In the genomic region with DNA sequence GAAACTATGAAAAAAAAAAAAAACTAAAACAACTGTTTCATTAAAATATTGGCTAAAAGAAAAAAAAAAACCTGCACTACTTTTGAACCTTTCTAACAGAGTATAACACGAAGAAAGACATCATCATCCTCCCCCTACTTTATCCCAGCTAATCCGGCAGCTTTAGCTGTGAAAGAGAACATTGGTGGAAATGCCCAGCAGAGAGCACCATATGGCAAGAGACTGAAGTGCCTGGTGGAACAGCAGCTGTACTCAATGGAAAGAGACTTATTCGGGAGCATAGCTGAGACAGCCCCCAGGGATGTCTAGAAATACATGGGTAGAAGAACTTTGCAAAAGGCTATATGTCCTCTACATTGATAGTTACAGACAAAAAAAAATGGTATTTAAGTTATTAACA, we compare ENCODE assay signal across 8 cellular contexts. TPM values are rescaled to one million over a fixed set of nuclear protein-coding genes. Genes with fewer than 3 reads are reported as not detected.
A peak's percentile ranks its signal among the peaks of the same experiment; 100 is the strongest.
DNase-seq lines count a peak whose midpoint lies in the region; ATAC-seq, FAIRE-seq and TF ChIP-seq lines count a peak whose summit lies in the region.

No MANE protein-coding gene starts in this region.

- peaks cover 0 to 4% of the 10 kb centered on the region in 2 donors for H3K4me1 Mint-ChIP-seq in stimulated activated naive B cell treated with anti-CD40 and anti-IgM and Interleukin-4, amounts not matched to agents 10 μg/mL and 1 μg/mL and 100 μg/mL, for 72 hours

- H2AFZ ChIP-seq in PC-3 (ENCODE audit: low read length) = no peak overlapping the region

- peaks cover 5 to 6% of the 10 kb centered on the region in 2 donors for H3K9me3 Mint-ChIP-seq in stimulated activated naive B cell treated with anti-CD40 and anti-IgM and Interleukin-4, amounts not matched to agents 10 μg/mL and 1 μg/mL and 100 μg/mL, for 72 hours

- H3F3A ChIP-seq in PC-3 (ENCODE audit: low read length, unreplicated experiment) = no peaks in the 10 kb centered on the region

- H3K36me3 ChIP-seq in heart right ventricle (no peaks in the 10 kb centered on the region), PC-3 (ENCODE audit: low read depth, low read length) (no peaks in the 10 kb centered on the region)

- H3K4me2 ChIP-seq in PC-3 (ENCODE audit: low read length) = no peak overlapping the region

- 14 to 16% methylated on average over 3 of the region's 3 CpGs for WGBS in heart right ventricle, 2 donors

- DNase-seq in heart right ventricle = peak in 1 of 2 donors; percentile 12
- DNase-seq in Right ventricle myocardium inferior (ENCODE audit: missing footprints) = no peak
- DNase-seq in PC-3 = peak; percentile 51
- DNase-seq in foreskin keratinocyte = no peak
- no peak for DNase-seq in stimulated activated CD4-positive, alpha-beta T cell treated with anti-CD3 and anti-CD28 coated beads, Interleukin-2, amount 100 ng/mL, for 48 hours
- DNase-seq in stimulated activated naive B cell treated with anti-CD40 and anti-IgM and Interleukin-4, amounts not matched to agents 10 μg/mL and 1 μg/mL and 100 μg/mL, for 72 hours = no peak
- DNase-seq in ureter (ENCODE audit: low spot score) = no peak
- DNase-seq in HTR-8/SVneo (ENCODE audit: insufficient read length, low spot score) = no peak

- H3K27me3 Mint-ChIP-seq in stimulated activated naive B cell treated with anti-CD40 and anti-IgM and Interleukin-4, amounts not matched to agents 10 μg/mL and 1 μg/mL and 100 μg/mL, for 72 hours = no peaks in the 10 kb centered on the region

- intact Hi-C loops in heart right ventricle (cut with DNase I) (no loop called here), Right ventricle myocardium inferior (cut with DNase I) (no loop called here), PC-3 (cut with micrococcal nuclease) (loop anchor here (1.0 kb wide), 1 partner anchor 30 kb away; a partner anchor contains a TSS)

- H3K4me1 ChIP-seq in heart right ventricle (no peaks in the 10 kb centered on the region), PC-3 (ENCODE audit: insufficient read depth, low read length) (no peaks in the 10 kb centered on the region), foreskin keratinocyte (no peaks in the 10 kb centered on the region)

- ATAC-seq in heart right ventricle (peak in 6 of 8 donors; percentile 48 to 70 (median 64)), Right ventricle myocardium inferior (no peak), PC-3 (peak; percentile 84), foreskin keratinocyte (peak; percentile 33)
- no peak for ATAC-seq in stimulated activated naive B cell treated with anti-CD40 and anti-IgM and Interleukin-4, amounts not matched to agents 10 μg/mL and 1 μg/mL and 100 μg/mL, for 72 hours (replicated peaks)

- H3K36me3 Mint-ChIP-seq in stimulated activated naive B cell treated with anti-CD40 and anti-IgM and Interleukin-4, amounts not matched to agents 10 μg/mL and 1 μg/mL and 100 μg/mL, for 72 hours = peaks cover 4 to 6% of the 10 kb centered on the region in 2 donors

- H3K9me2 ChIP-seq in PC-3 (replicated peaks; ENCODE audit: low read length) = no peaks in the 10 kb centered on the region

- no peak overlapping the region for H3K4me3 Mint-ChIP-seq in stimulated activated naive B cell treated with anti-CD40 and anti-IgM and Interleukin-4, amounts not matched to agents 10 μg/mL and 1 μg/mL and 100 μg/mL, for 72 hours

- TF ChIP-seq CTCF in heart right ventricle (IDR thresholded peaks at IDR 0.05) (peak in 7 of 9 donors; percentile 23 to 63 (median 39)), PC-3 (conservative IDR thresholded peaks at IDR 0.05; ENCODE audit: low read depth, low read length) (peak; percentile 67), foreskin keratinocyte (conservative IDR thresholded peaks at IDR 0.05) (peak; percentile 60)

- BruUV-seq in PC-3 (replicated peaks; lab: Mats Ljungman, UMichigan) = no TSS peak

- H3K9me3 ChIP-seq in heart right ventricle (peaks cover 0 to 12% (median 9%) of the 10 kb centered on the region in 11 donors), PC-3 (ENCODE audit: low read length) (no peaks in the 10 kb centered on the region)

- CTCF ChIA-PET in PC-3 (lab: Charles Lee) = interaction anchor here (0.5 to 1.6 kb wide), 6 partner anchors 11 to 355 kb away, joined by 3 to 13 read pairs (median 4); a partner anchor contains a TSS

- H3K27ac ChIP-seq in heart right ventricle (no peak overlapping the region), PC-3 (ENCODE audit: low read length) (no peak overlapping the region), foreskin keratinocyte (no peak overlapping the region)

- H3K27me3 ChIP-seq in heart right ventricle (no peaks in the 10 kb centered on the region), PC-3 (ENCODE audit: low read length) (no peaks in the 10 kb centered on the region), foreskin keratinocyte (no peaks in the 10 kb centered on the region)

- H4K20me1 ChIP-seq in PC-3 (ENCODE audit: low read length) = no peaks in the 10 kb centered on the region

- no peak for FAIRE-seq in HTR-8/SVneo (lab: Jason Lieb, UNC)

- H3K9ac ChIP-seq in PC-3 (ENCODE audit: low read length) = no peak overlapping the region

- H3K27ac Mint-ChIP-seq in stimulated activated naive B cell treated with anti-CD40 and anti-IgM and Interleukin-4, amounts not matched to agents 10 μg/mL and 1 μg/mL and 100 μg/mL, for 72 hours = no peak overlapping the region

- H3K79me2 ChIP-seq in PC-3 (ENCODE audit: low read length) = no peaks in the 10 kb centered on the region

- H3K4me3 ChIP-seq in heart right ventricle = no peak overlapping the region
- H3K4me3 ChIP-seq in PC-3 (ENCODE audit: low read length) = no peak overlapping the region

- POLR2A ChIA-PET in PC-3 (lab: Charles Lee; ENCODE audit: unreplicated experiment) = no interaction called here

RNA-seq across cellular contexts. Expression of a gene that starts 30.3 kb away (rescaled TPM):
- total RNA-seq in heart right ventricle (under 1 TPM; 0.22 to 0.58 (median 0.42) TPM), Right ventricle myocardium inferior (0.43 TPM), PC-3 (2014; rRNA removed) (0.40 TPM in 1 of 2 replicates, not detected in the other), foreskin keratinocyte (0.07 TPM in 1 of 2 replicates, not detected in the other), ureter (1.4 TPM)
- polyA plus RNA-seq in heart right ventricle (under 1 TPM; 0.04 to 0.15 TPM), foreskin keratinocyte (0.04 TPM in 1 of 2 replicates, not detected in the other)

Comparison
In these comparisons a context has a peak if more than half of its experiments do, and no peak if none do; other contexts are left out.
1. ATAC-seq: peak in heart right ventricle (6 of 8), PC-3 (single experiment) and foreskin keratinocyte (single experiment); none in Right ventricle myocardium inferior (single experiment) and stimulated activated naive B cell treated with anti-CD40 and anti-IgM and Interleukin-4, amounts not matched to agents 10 μg/mL and 1 μg/mL and 100 μg/mL, for 72 hours (0 of 2).
2. Peak in every context shown above with its lines, with median percentiles within 50 percentile points of each other: CTCF ChIP-seq.